Comparison of ENCODE assay signal across 11 cellular contexts in the genomic region with DNA sequence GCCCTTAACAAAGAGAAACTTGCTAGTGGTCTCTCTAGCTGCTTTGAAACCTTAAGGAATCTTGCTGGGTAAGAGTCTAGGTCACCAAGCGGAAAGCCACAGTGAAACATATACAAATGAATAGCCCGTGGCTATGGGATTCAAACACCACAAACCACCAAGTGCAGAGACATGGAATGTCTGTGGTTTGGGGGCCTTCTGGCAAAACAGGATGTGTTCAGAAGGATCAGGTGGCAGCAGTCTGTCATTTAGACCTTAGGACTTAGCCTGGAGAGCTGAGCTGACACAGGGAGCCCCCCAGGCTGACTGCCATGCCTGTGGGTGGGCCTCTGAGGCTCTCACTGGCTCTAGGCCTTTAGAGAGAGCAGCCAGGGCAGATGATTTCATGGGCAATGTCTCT.
A peak's percentile ranks its signal among the peaks of the same experiment; 100 is the strongest.
DNase-seq lines count a peak whose midpoint lies in the region; ATAC-seq, FAIRE-seq and TF ChIP-seq lines count a peak whose summit lies in the region.
"Had no signal": no experiment of that assay in that cellular context is flagged by ENCODE, and none has a peak within 500 bp of the region (broad histone marks: within the 10 kb centered on the region; RNA-seq: fewer than 3 reads in every experiment).

No MANE protein-coding gene starts in this region.

- no peak overlapping the region for H2AFZ ChIP-seq in MM.1S (ENCODE audit: low read length)
- H2AFZ ChIP-seq in GM12878 (ENCODE audit: control insufficient read depth, low read depth, low read length): no peak overlapping the region

- no peak overlapping the region for H3K27ac ChIP-seq in MM.1S (ENCODE audit: low read length)
- H3K27ac ChIP-seq in GM12878 (ENCODE audit: control insufficient read depth, insufficient read depth): no peak overlapping the region
- H3K27ac ChIP-seq in ascending aorta: no peak overlapping the region

- CTCF ChIA-PET in GM12878 (lab: Yijun Ruan, JAX): no interaction called here

- H3K9ac ChIP-seq in MM.1S (ENCODE audit: low read length) (no peak overlapping the region), GM12878 (ENCODE audit: control insufficient read depth, insufficient read depth, low read length) (no peak overlapping the region)

- 53% methylated on average over 2 of the region's 2 CpGs for WGBS in GM12878 (ENCODE audit: insufficient coverage, insufficient replicate concordance, low lambda C conversion rate, missing lambda C conversion rate)

- peaks cover 2% of the 10 kb centered on the region for H3K4me1 Mint-ChIP-seq in activated CD4-positive, alpha-beta T cell treated with anti-CD3 and anti-CD28 coated beads, Interleukin-2, amount 10 ng/mL, durations not matched to agents 24 days and 14 days

- BruUV-seq in GM12878 (replicated peaks; lab: Mats Ljungman, UMichigan): no TSS peak

- no peaks in the 10 kb centered on the region for H3K4me1 ChIP-seq in MM.1S (ENCODE audit: low read length)
- no peaks in the 10 kb centered on the region for H3K4me1 ChIP-seq in GM12878 (ENCODE audit: control insufficient read depth, insufficient read depth, low read length)
- no peaks in the 10 kb centered on the region for H3K4me1 ChIP-seq in ascending aorta

- peak; percentile 34 for DNase-seq in GM12865 (ENCODE audit: low read depth)
- peak; percentile 16 for DNase-seq in MM.1S
- DNase-seq in GM12878 (ENCODE audit: low read depth, low spot score): no peak
- DNase-seq in non-pigmented ciliary epithelial cell (ENCODE audit: low read depth): peak; percentile 75
- no peak for DNase-seq in ascending aorta (ENCODE audit: low spot score in 2 of 2)
- DNase-seq in activated naive CD4-positive, alpha-beta T cell treated with Interleukin-2 at 50 U/mL for 16 hours: no peak
- DNase-seq in activated CD4-positive, alpha-beta T cell treated with anti-CD3 and anti-CD28 coated beads, Interleukin-2, amount 10 ng/mL, durations not matched to agents 24 days and 14 days: no peak
- DNase-seq in DMS 273 (lab: John Stamatoyannopoulos, UW; ENCODE audit: unreplicated experiment): no peak
- DNase-seq: activated T-cell treated with anti-CD3 and anti-CD28 coated beads, Interleukin-2, amount 50 U/mL, for 1 hour had no signal

- SMC1A ChIA-PET in GM12878 (lab: Charles Lee; ENCODE audit: uncharacterized antibody, unreplicated experiment): interaction anchor here (0.7 kb wide), 1 partner anchor 15 kb away, joined by 4 read pairs; no protein-coding TSS in a partner anchor

- no peak for TF ChIP-seq POLR2A in GM12878 (IDR thresholded peaks at IDR 0.05; ENCODE audit: low read depth, low read length)

- no peak for TF ChIP-seq CTCF in GM12865 (IDR thresholded peaks at IDR 0.05; ENCODE audit: insufficient read depth, low read depth, low read length, missing control alignments)
- TF ChIP-seq CTCF in MM.1S (IDR thresholded peaks at IDR 0.05; ENCODE audit: low read length): no peak
- no peak for TF ChIP-seq CTCF in GM12878 (IDR thresholded peaks at IDR 0.05 in 2 of 3, conservative IDR thresholded peaks at IDR 0.05 in 1 of 3; ENCODE audit: control insufficient read depth in 2 of 3, extremely low read depth in 1 of 3, insufficient read depth in 1 of 3, low read depth in 3 of 3, low read length in 3 of 3)
- no peak for TF ChIP-seq CTCF in ascending aorta (IDR thresholded peaks at IDR 0.05)

- no peak for TF ChIP-seq RAD21 in GM12878 (IDR thresholded peaks at IDR 0.05; ENCODE audit: insufficient read depth, low read depth, low read length)

- no peaks in the 10 kb centered on the region for H3F3A ChIP-seq in MM.1S (ENCODE audit: insufficient read depth, low read length)

- H3K4me3 Mint-ChIP-seq in activated CD4-positive, alpha-beta T cell treated with anti-CD3 and anti-CD28 coated beads, Interleukin-2, amount 10 ng/mL, durations not matched to agents 24 days and 14 days: no peak overlapping the region
- H3K4me3 Mint-ChIP-seq: dendritic cell treated with granulocyte-macrophage colony-stimulating factor and Interleukin-4, amounts not matched to agents 40 ng/mL and 50 ng/mL, for 4 days had no signal

- FAIRE-seq in GM12878 (lab: Jason Lieb, UNC): no peak

- no peak for TF ChIP-seq EP300 in GM12878 (IDR thresholded peaks at IDR 0.05; ENCODE audit: borderline replicate concordance in 1 of 2, control insufficient read depth in 1 of 2, low read depth in 2 of 2, low read length in 2 of 2)

- no peak overlapping the region for H3K27ac Mint-ChIP-seq in activated CD4-positive, alpha-beta T cell treated with anti-CD3 and anti-CD28 coated beads, Interleukin-2, amount 10 ng/mL, durations not matched to agents 24 days and 14 days
- H3K27ac Mint-ChIP-seq: dendritic cell treated with granulocyte-macrophage colony-stimulating factor and Interleukin-4, amounts not matched to agents 40 ng/mL and 50 ng/mL, for 4 days; progenitor cell of endocrine pancreas had no signal

- H3K4me3 ChIP-seq in GM12865 (ENCODE audit: low read depth, low read length) (no peak overlapping the region), MM.1S (ENCODE audit: low read length) (no peak overlapping the region), GM12878 (no peak overlapping the region), ascending aorta (no peak overlapping the region)

- H3K9me3 ChIP-seq in MM.1S (replicated peaks; ENCODE audit: insufficient read depth, low read length) (no peaks in the 10 kb centered on the region), GM12878 (replicated peaks; ENCODE audit: control insufficient read depth, insufficient read depth, low read length) (no peaks in the 10 kb centered on the region), ascending aorta (no peaks in the 10 kb centered on the region)

- H3K36me3 Mint-ChIP-seq in activated CD4-positive, alpha-beta T cell treated with anti-CD3 and anti-CD28 coated beads, Interleukin-2, amount 10 ng/mL, durations not matched to agents 24 days and 14 days (ENCODE audit: low read depth): no peaks in the 10 kb centered on the region

- H3K27me3 ChIP-seq in MM.1S (replicated peaks; ENCODE audit: insufficient read depth, low read length) (no peaks in the 10 kb centered on the region), GM12878 (replicated peaks in 1 of 2; ENCODE audit: control insufficient read depth in 2 of 2, insufficient read depth in 2 of 2, low read length in 1 of 2) (no peaks in the 10 kb centered on the region), ascending aorta (no peaks in the 10 kb centered on the region)

- no peaks in the 10 kb centered on the region for H3K36me3 ChIP-seq in MM.1S (replicated peaks; ENCODE audit: insufficient read depth, low read length)
- H3K36me3 ChIP-seq in GM12878 (ENCODE audit: control insufficient read depth in 2 of 2, insufficient read depth in 2 of 2, low read length in 1 of 2): no peaks in the 10 kb centered on the region
- no peaks in the 10 kb centered on the region for H3K36me3 ChIP-seq in ascending aorta

- intact Hi-C loops in GM12878 (cut with micrococcal nuclease; ENCODE audit: unreplicated experiment) (no loop called here), ascending aorta (cut with DNase I) (no loop called here)
- intact Hi-C loops in activated CD4-positive, alpha-beta T cell treated with anti-CD3 and anti-CD28 coated beads, Interleukin-2, amount 10 ng/mL, durations not matched to agents 24 days and 14 days (cut with micrococcal nuclease): no loop called here

- in situ Hi-C loops in GM12878 (cut with MboI): no loop called here

- H3K9me3 Mint-ChIP-seq in activated CD4-positive, alpha-beta T cell treated with anti-CD3 and anti-CD28 coated beads, Interleukin-2, amount 10 ng/mL, durations not matched to agents 24 days and 14 days: no peaks in the 10 kb centered on the region
- H3K9me3 Mint-ChIP-seq: dendritic cell treated with granulocyte-macrophage colony-stimulating factor and Interleukin-4, amounts not matched to agents 40 ng/mL and 50 ng/mL, for 4 days had no signal

- ATAC-seq in GM12878: peak; percentile 51

- H3K27me3 Mint-ChIP-seq in activated CD4-positive, alpha-beta T cell treated with anti-CD3 and anti-CD28 coated beads, Interleukin-2, amount 10 ng/mL, durations not matched to agents 24 days and 14 days: peaks cover 2% of the 10 kb centered on the region
- H3K27me3 Mint-ChIP-seq: progenitor cell of endocrine pancreas had no signal

- H4K20me1 ChIP-seq in MM.1S (ENCODE audit: insufficient read depth, low read length) (no peaks in the 10 kb centered on the region), GM12878 (ENCODE audit: control insufficient read depth, insufficient read depth) (no peaks in the 10 kb centered on the region)

- RAD21 ChIA-PET in GM12878 (lab: Charles Lee; ENCODE audit: unreplicated experiment): interaction anchor here (0.6 kb wide), 1 partner anchor 47 kb away, joined by 3 read pairs; no protein-coding TSS in a partner anchor

- POLR2A ChIA-PET in GM12878 (lab: Charles Lee): no interaction called here

- H3K79me2 ChIP-seq in MM.1S (ENCODE audit: low read length) (no peaks in the 10 kb centered on the region), GM12878 (ENCODE audit: control insufficient read depth, insufficient read depth, low read length) (no peaks in the 10 kb centered on the region)

- H3K4me2 ChIP-seq in MM.1S (ENCODE audit: low read depth, low read length) (no peak overlapping the region), GM12878 (ENCODE audit: control insufficient read depth, insufficient read depth) (no peak overlapping the region)

- H3K9me2 ChIP-seq in MM.1S (replicated peaks; ENCODE audit: insufficient read depth, low read length): no peaks in the 10 kb centered on the region

TF ChIP-seq in GM12878, 131 proteins besides CTCF, POLR2A, EP300 and RAD21:
- peak; percentile 31; the same call in 1 of the 2 replicates for TF ChIP-seq RUNX3 (IDR thresholded peaks at IDR 0.05; ENCODE audit: low read length)
- no peak for TF ChIP-seq ZSCAN29 (IDR thresholded peaks at IDR 0.05)

Comparison
In these comparisons a context has a peak if more than half of its experiments do, and no peak if none do; other contexts are left out.
1. DNase-seq: peak in GM12865 (single experiment), MM.1S (single experiment) and non-pigmented ciliary epithelial cell (single experiment); none in GM12878 (single experiment), ascending aorta (0 of 2), activated naive CD4-positive, alpha-beta T cell treated with Interleukin-2 at 50 U/mL for 16 hours (single experiment), activated CD4-positive, alpha-beta T cell treated with anti-CD3 and anti-CD28 coated beads, Interleukin-2, amount 10 ng/mL, durations not matched to agents 24 days and 14 days (single experiment) and DMS 273 (single experiment).